9 cellular contexts compared by ENCODE assay signal in the genomic region with DNA sequence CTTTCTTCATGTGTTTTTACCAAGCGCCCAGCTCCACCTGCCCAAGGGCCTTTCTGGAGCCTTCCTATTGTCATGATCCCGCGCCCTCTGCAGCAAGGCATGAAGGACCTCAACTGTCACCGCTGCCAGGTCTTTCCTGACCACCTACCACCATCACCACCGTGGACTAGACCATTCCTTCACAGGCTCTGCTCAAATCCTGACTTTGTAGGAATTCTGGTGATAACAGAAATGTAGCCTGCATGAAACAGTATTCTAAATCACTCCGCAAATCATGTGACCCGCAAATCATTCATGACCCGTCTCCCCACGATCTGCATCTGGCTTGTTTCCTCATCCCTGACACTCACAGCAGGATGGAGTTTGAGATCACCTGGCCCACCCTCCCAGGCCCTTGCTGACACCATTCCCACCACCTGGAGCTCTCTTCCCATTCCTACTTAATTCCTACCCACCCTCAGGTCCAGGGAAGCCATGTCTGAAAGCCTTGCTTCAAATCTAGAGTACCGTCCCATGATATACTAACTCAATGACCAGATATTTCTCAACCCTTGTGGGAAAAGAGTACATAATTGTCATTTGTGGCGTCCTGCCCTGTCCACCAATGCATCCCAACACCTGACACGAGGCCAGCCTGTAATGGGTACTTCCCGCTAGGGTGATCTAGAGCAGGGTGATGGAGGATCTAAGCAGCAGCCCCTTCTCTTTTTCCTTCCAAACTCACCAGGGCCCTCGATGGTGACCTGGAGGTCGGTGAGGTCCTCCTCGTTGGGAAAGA. TPM values are rescaled to one million over a fixed set of nuclear protein-coding genes. Genes with fewer than 3 reads are reported as not detected.
DNase-seq lines count a peak whose midpoint lies in the region; ATAC-seq, FAIRE-seq and TF ChIP-seq lines count a peak whose summit lies in the region.
"Had no signal": no experiment of that assay in that cellular context is flagged by ENCODE, and none has a peak within 500 bp of the region (broad histone marks: within the 10 kb centered on the region; RNA-seq: fewer than 3 reads in every experiment).

No MANE protein-coding gene starts in this region.

- no peak for FAIRE-seq in HepG2 (lab: Jason Lieb, UNC)

- in situ Hi-C loops in HepG2 (cut with HindIII; ENCODE audit: extremely low pct_ligation_motif_present, low pct_unique_long_range_greater_than_20kb) = loop anchor here (5.0 kb wide), 1 partner anchor 259 kb away; a partner anchor contains a TSS
- in situ Hi-C loops in astrocyte of the cerebellum (cut with HindIII; ENCODE audit: low sequenced_read_pairs) = no loop called here

- TF ChIP-seq RAD21 in HepG2 (CRISPR knock-in tag; IDR thresholded peaks at IDR 0.05) = no peak

- DNase-seq in HepG2 (ENCODE audit: low spot score) = no peak
- no peak for DNase-seq in right lobe of liver
- DNase-seq in astrocyte of the cerebellum (ENCODE audit: low read depth) = no peak
- DNase-seq in NK-92 (lab: John Stamatoyannopoulos, UW; ENCODE audit: unreplicated experiment) = no peak
- no peak for DNase-seq in stimulated activated naive CD4-positive, alpha-beta T cell (lab: John Stamatoyannopoulos, UW)
- DNase-seq in NCI-H2227 (lab: John Stamatoyannopoulos, UW; ENCODE audit: unreplicated experiment) = no peak

- BruUV-seq in HepG2 (replicated peaks; lab: Mats Ljungman, UMichigan) = TSS peak; percentile 68

- H3K27me3 ChIP-seq in HepG2 (ENCODE audit: control insufficient read depth in 1 of 2, insufficient read depth in 2 of 2, low read length in 2 of 2) (peaks cover 0 to 5% of the 10 kb centered on the region in 2 experiments; a peak in 1 of 5 replicates), right lobe of liver (no peaks in the 10 kb centered on the region)

- CTCF ChIA-PET in HepG2 (lab: Yijun Ruan, JAX; ENCODE audit: low intra/inter-chr PET ratio, low total read pairs) = no interaction called here

- peaks cover 16% of the 10 kb centered on the region for H3K79me2 ChIP-seq in HepG2 (ENCODE audit: insufficient read depth, low read length)

- H3K4me3 ChIP-seq in HepG2 (replicated peaks in 1 of 3; ENCODE audit: insufficient read depth in 1 of 3, low read depth in 2 of 3, low read length in 3 of 3) (peak overlapping the region; percentile 82 to 88 (median 83); a peak in 5 of 6 replicates), right lobe of liver (no peak overlapping the region), astrocyte of the cerebellum (ENCODE audit: low read depth, low read length) (peak overlapping the region; percentile 81), mesodermal cell (ENCODE audit: extremely low read depth, insufficient read depth, low read length, poor library complexity, severe bottlenecking) (peak overlapping the region; percentile 90)

- H3K9me3 ChIP-seq in HepG2 (ENCODE audit: low read length) (no peaks in the 10 kb centered on the region), right lobe of liver (no peaks in the 10 kb centered on the region), mesodermal cell (ENCODE audit: control insufficient read depth, low read length) (peaks cover 21% of the 10 kb centered on the region)

- H3K4me1 ChIP-seq in HepG2 (ENCODE audit: insufficient read depth, low read length) = peaks cover 26% of the 10 kb centered on the region
- peaks cover 0 to 2% (median 0%) of the 10 kb centered on the region in 4 donors for H3K4me1 ChIP-seq in right lobe of liver
- H3K4me1 ChIP-seq in mesodermal cell (ENCODE audit: control insufficient read depth, insufficient read depth, low read length, poor library complexity, severe bottlenecking) = peaks cover 12% of the 10 kb centered on the region

- H3K36me3 ChIP-seq in HepG2 (replicated peaks in 1 of 2; ENCODE audit: control insufficient read depth in 1 of 2, insufficient read depth in 2 of 2, low read length in 2 of 2) (peaks cover 9 to 23% of the 10 kb centered on the region in 2 experiments; a peak in 4 of 5 replicates), right lobe of liver (peaks cover 0 to 17% (median 3%) of the 10 kb centered on the region in 4 donors), mesodermal cell (ENCODE audit: control insufficient read depth, insufficient read depth, low read length) (peaks cover 53% of the 10 kb centered on the region)

- TF ChIP-seq EP300 in HepG2 (IDR thresholded peaks at IDR 0.05; ENCODE audit: low read depth in 2 of 2, low read length in 2 of 2) (no peak), HepG2 (CRISPR knock-in tag; IDR thresholded peaks at IDR 0.05; ENCODE audit: borderline replicate concordance) (no peak)

- TF ChIP-seq POLR2A in HepG2 (IDR thresholded peaks at IDR 0.05; ENCODE audit: insufficient read depth in 1 of 2, low read depth in 2 of 2, low read length in 2 of 2) (no peak), right lobe of liver (IDR thresholded peaks at IDR 0.05) (no peak)

- peak overlapping the region; percentile 57 for H3K4me2 ChIP-seq in HepG2 (ENCODE audit: low read depth, low read length)

- peak overlapping the region; percentile 86; the same call in 1 of the 2 replicates for H3K9ac ChIP-seq in HepG2 (ENCODE audit: insufficient read depth, low read depth, low read length)

- no peak overlapping the region for H2AFZ ChIP-seq in HepG2 (ENCODE audit: low read length)

- intact Hi-C loops in HepG2 (cut with micrococcal nuclease; ENCODE audit: unreplicated experiment) (no loop called here), right lobe of liver (cut with DNase I) (loop anchor here in 1 of 2 donors (10.0 kb wide), 1 partner anchor 101 kb away; no protein-coding TSS in a partner anchor)

- H3K27ac ChIP-seq in HepG2 (ENCODE audit: extremely low read length, insufficient read depth, low read length) (no peak overlapping the region), right lobe of liver (no peak overlapping the region), mesodermal cell (ENCODE audit: low read depth, low read length, severe bottlenecking) (no peak overlapping the region)

- POLR2A ChIA-PET in HepG2 (lab: Yijun Ruan, JAX) = interaction anchor here (1.5 to 2.9 kb wide), 5 partner anchors 16 to 126 kb away, joined by 6 to 62 read pairs (median 11); a partner anchor contains a TSS

- TF ChIP-seq CTCF in HepG2 (CRISPR knock-in tag; IDR thresholded peaks at IDR 0.05) = no peak
- no peak for TF ChIP-seq CTCF in right lobe of liver (IDR thresholded peaks at IDR 0.05)
- TF ChIP-seq CTCF in astrocyte of the cerebellum (IDR thresholded peaks at IDR 0.05; ENCODE audit: low read depth, low read length, missing control alignments) = no peak

- 85% methylated on average over 15 of the region's 16 CpGs for WGBS in HepG2 (ENCODE audit: low lambda C conversion rate)
- 74% methylated on average over 14 of the region's 16 CpGs for WGBS in right lobe of liver (ENCODE audit: insufficient coverage, low coverage, low lambda C conversion rate, missing lambda C conversion rate)
- 76 to 92% methylated on average over 7 to 10 of the region's 16 CpGs for WGBS in mesodermal cell (ENCODE audit: insufficient coverage in 2 of 2), 2 experiments

- no peaks in the 10 kb centered on the region for H4K20me1 ChIP-seq in HepG2 (ENCODE audit: insufficient read depth, low read length)

- no peak for ATAC-seq in HepG2
- no peak for ATAC-seq in right lobe of liver
- no peak for ATAC-seq in HG03457 (IDR thresholded peaks at IDR 0.05; ENCODE audit: unreplicated experiment)

RNA-seq across cellular contexts. Expression of a gene that starts 1.3 kb away (rescaled TPM):
- total RNA-seq in HepG2 (2016; rRNA removed; fragmentation: Illumina TruSeq; extraction: Trizol) = 29.5 and 39.3 TPM in 2 replicates
- total RNA-seq in HepG2 (2016; cell fraction: cytosol; rRNA removed; fragmentation: Illumina TruSeq; extraction: Trizol; ENCODE audit: low read depth) = 24.2 and 26.4 TPM in 2 replicates
- 27.5 and 32.8 TPM in 2 replicates for total RNA-seq in HepG2 (2016; cell fraction: insoluble cytoplasmic fraction; rRNA removed; fragmentation: Illumina TruSeq; extraction: Trizol)
- total RNA-seq in HepG2 (2016; cell fraction: membrane; rRNA removed; fragmentation: Illumina TruSeq; extraction: Trizol) = 46.3 and 52.3 TPM in 2 replicates
- total RNA-seq in HepG2 (2016; cell fraction: nucleus; rRNA removed; fragmentation: Illumina TruSeq; extraction: Trizol) = 8.8 and 13.3 TPM in 2 replicates
- 26.6 and 32.2 TPM in 2 replicates for polyA plus RNA-seq in HepG2 (2011; rRNA removed)
- 13.5 and 25.5 TPM in 2 replicates for polyA plus RNA-seq in HepG2 (2011; cell fraction: cytosol; rRNA removed)
- 11.7 and 17.0 TPM in 2 replicates for polyA plus RNA-seq in HepG2 (2011; cell fraction: nucleus; rRNA removed)
- 13.3 and 15.9 TPM in 2 replicates for polyA plus RNA-seq in HepG2 (2012)
- polyA plus RNA-seq in HepG2 (2016; cell fraction: cytosol; fragmentation: Illumina TruSeq; extraction: Trizol; ENCODE audit: low read depth) = 40.7 and 47.0 TPM in 2 replicates
- 40.6 and 48.2 TPM in 2 replicates for polyA plus RNA-seq in HepG2 (2016; cell fraction: insoluble cytoplasmic fraction; fragmentation: Illumina TruSeq; extraction: Trizol; ENCODE audit: low read depth)
- 58.0 and 64.6 TPM in 2 replicates for polyA plus RNA-seq in HepG2 (2016; cell fraction: membrane; fragmentation: Illumina TruSeq; extraction: Trizol; ENCODE audit: low read depth)
- polyA plus RNA-seq in HepG2 (2016; cell fraction: nucleus; fragmentation: Illumina TruSeq; extraction: Trizol; ENCODE audit: insufficient read depth, low read depth) = 28.6 and 29.6 TPM in 2 replicates
- 27.9 and 372 TPM in 2 replicates for polyA minus RNA-seq in HepG2 (2011; rRNA and poly(A)+ RNA removed; ENCODE audit: low replicate concordance)
- 21.6 and 27.8 TPM in 2 replicates for polyA minus RNA-seq in HepG2 (2011; cell fraction: cytosol; rRNA and poly(A)+ RNA removed)
- 11.3 and 12.2 TPM in 2 replicates for polyA minus RNA-seq in HepG2 (2011; cell fraction: nucleus; rRNA and poly(A)+ RNA removed)
- 10 to 100 TPM in 3 of 6 experiments, 1 to 10 TPM in 3; 4.3 to 16.4 (median 9.1) TPM for total RNA-seq in right lobe of liver
- polyA plus RNA-seq in mesodermal cell (2013, experiment 1 of 2) = 208 TPM
- 207 TPM for polyA plus RNA-seq in mesodermal cell (2013, experiment 2 of 2)

RNA-seq across cellular contexts. Expression of a gene that starts 20.5 kb away (rescaled TPM):
- total RNA-seq in HepG2 (2016; rRNA removed; fragmentation: Illumina TruSeq; extraction: Trizol) (105 and 149 TPM in 2 replicates), right lobe of liver (100 to 1,000 TPM; 305 to 530 (median 455) TPM)
- 153 and 170 TPM in 2 replicates for total RNA-seq in HepG2 (2016; cell fraction: cytosol; rRNA removed; fragmentation: Illumina TruSeq; extraction: Trizol; ENCODE audit: low read depth)
- 106 and 135 TPM in 2 replicates for total RNA-seq in HepG2 (2016; cell fraction: insoluble cytoplasmic fraction; rRNA removed; fragmentation: Illumina TruSeq; extraction: Trizol)
- 327 and 344 TPM in 2 replicates for total RNA-seq in HepG2 (2016; cell fraction: membrane; rRNA removed; fragmentation: Illumina TruSeq; extraction: Trizol)
- 60.8 and 85.5 TPM in 2 replicates for total RNA-seq in HepG2 (2016; cell fraction: nucleus; rRNA removed; fragmentation: Illumina TruSeq; extraction: Trizol)
- polyA plus RNA-seq in HepG2 (2011; rRNA removed) = 420 and 501 TPM in 2 replicates
- 1,012 and 1,230 TPM in 2 replicates for polyA plus RNA-seq in HepG2 (2011; cell fraction: cytosol; rRNA removed)
- polyA plus RNA-seq in HepG2 (2011; cell fraction: nucleus; rRNA removed) = 415 and 421 TPM in 2 replicates
- polyA plus RNA-seq in HepG2 (2012) = 1,382 and 1,551 TPM in 2 replicates
- 3,340 and 3,836 TPM in 2 replicates for polyA plus RNA-seq in HepG2 (2016; cell fraction: cytosol; fragmentation: Illumina TruSeq; extraction: Trizol; ENCODE audit: low read depth)
- polyA plus RNA-seq in HepG2 (2016; cell fraction: insoluble cytoplasmic fraction; fragmentation: Illumina TruSeq; extraction: Trizol; ENCODE audit: low read depth) = 1,089 and 1,394 TPM in 2 replicates
- polyA plus RNA-seq in HepG2 (2016; cell fraction: membrane; fragmentation: Illumina TruSeq; extraction: Trizol; ENCODE audit: low read depth) = 4,357 and 4,654 TPM in 2 replicates
- 818 and 840 TPM in 2 replicates for polyA plus RNA-seq in HepG2 (2016; cell fraction: nucleus; fragmentation: Illumina TruSeq; extraction: Trizol; ENCODE audit: insufficient read depth, low read depth)
- 599 and 837 TPM in 2 replicates for polyA minus RNA-seq in HepG2 (2011; rRNA and poly(A)+ RNA removed; ENCODE audit: low replicate concordance)
- polyA minus RNA-seq in HepG2 (2011; cell fraction: cytosol; rRNA and poly(A)+ RNA removed) = 814 and 829 TPM in 2 replicates
- 93.3 and 130 TPM in 2 replicates for polyA minus RNA-seq in HepG2 (2011; cell fraction: nucleus; rRNA and poly(A)+ RNA removed)
- 2,245 TPM for polyA plus RNA-seq in mesodermal cell (2013, experiment 1 of 2)
- polyA plus RNA-seq in mesodermal cell (2013, experiment 2 of 2) = 1,934 TPM

RNA-seq across cellular contexts. Expression of a gene that starts 22.2 kb away (rescaled TPM):
- total RNA-seq in HepG2 (2016; rRNA removed; fragmentation: Illumina TruSeq; extraction: Trizol) = not detected in 2 replicates
- total RNA-seq in HepG2 (2016; cell fraction: cytosol; rRNA removed; fragmentation: Illumina TruSeq; extraction: Trizol; ENCODE audit: low read depth) = not detected in 2 replicates
- total RNA-seq in HepG2 (2016; cell fraction: insoluble cytoplasmic fraction; rRNA removed; fragmentation: Illumina TruSeq; extraction: Trizol) = not detected in 2 replicates
- total RNA-seq in HepG2 (2016; cell fraction: membrane; rRNA removed; fragmentation: Illumina TruSeq; extraction: Trizol) = 0.25 TPM in 1 of 2 replicates, not detected in the other
- total RNA-seq in HepG2 (2016; cell fraction: nucleus; rRNA removed; fragmentation: Illumina TruSeq; extraction: Trizol) = not detected in 2 replicates
- not detected in 2 replicates for polyA plus RNA-seq in HepG2 (2011; rRNA removed)
- polyA plus RNA-seq in HepG2 (2011; cell fraction: cytosol; rRNA removed) = 0.05 and 0.08 TPM in 2 replicates
- polyA plus RNA-seq in HepG2 (2011; cell fraction: nucleus; rRNA removed) = 0.23 TPM in 1 of 2 replicates, not detected in the other
- polyA plus RNA-seq in HepG2 (2012) = 0.16 TPM in 1 of 2 replicates, not detected in the other
- not detected in 2 replicates for polyA plus RNA-seq in HepG2 (2016; cell fraction: cytosol; fragmentation: Illumina TruSeq; extraction: Trizol; ENCODE audit: low read depth)
- polyA plus RNA-seq in HepG2 (2016; cell fraction: insoluble cytoplasmic fraction; fragmentation: Illumina TruSeq; extraction: Trizol; ENCODE audit: low read depth) = not detected in 2 replicates
- polyA plus RNA-seq in HepG2 (2016; cell fraction: membrane; fragmentation: Illumina TruSeq; extraction: Trizol; ENCODE audit: low read depth) = not detected in 2 replicates
- polyA plus RNA-seq in HepG2 (2016; cell fraction: nucleus; fragmentation: Illumina TruSeq; extraction: Trizol; ENCODE audit: insufficient read depth, low read depth) = not detected in 2 replicates
- 0.14 and 1.4 TPM in 2 replicates for polyA minus RNA-seq in HepG2 (2011; rRNA and poly(A)+ RNA removed; ENCODE audit: low replicate concordance)
- 1.1 TPM in 1 of 2 replicates, not detected in the other for polyA minus RNA-seq in HepG2 (2011; cell fraction: cytosol; rRNA and poly(A)+ RNA removed)
- polyA minus RNA-seq in HepG2 (2011; cell fraction: nucleus; rRNA and poly(A)+ RNA removed) = not detected in 2 replicates
- total RNA-seq in right lobe of liver = 10 to 100 TPM; 10.8 to 19.7 (median 14.8) TPM
- not detected for polyA plus RNA-seq in mesodermal cell (2013, experiment 1 of 2)
- polyA plus RNA-seq in mesodermal cell (2013, experiment 2 of 2) = not detected

RNA-seq across cellular contexts. Expression of a gene that starts 29.7 kb away (rescaled TPM):
- total RNA-seq in HepG2 (2016; rRNA removed; fragmentation: Illumina TruSeq; extraction: Trizol) (0.35 TPM in 1 of 2 replicates, not detected in the other), right lobe of liver (not detected)
- 0.81 TPM in 1 of 2 replicates, not detected in the other for total RNA-seq in HepG2 (2016; cell fraction: cytosol; rRNA removed; fragmentation: Illumina TruSeq; extraction: Trizol; ENCODE audit: low read depth)
- 0.37 and 0.43 TPM in 2 replicates for total RNA-seq in HepG2 (2016; cell fraction: insoluble cytoplasmic fraction; rRNA removed; fragmentation: Illumina TruSeq; extraction: Trizol)
- 0.59 and 0.72 TPM in 2 replicates for total RNA-seq in HepG2 (2016; cell fraction: membrane; rRNA removed; fragmentation: Illumina TruSeq; extraction: Trizol)
- not detected in 2 replicates for total RNA-seq in HepG2 (2016; cell fraction: nucleus; rRNA removed; fragmentation: Illumina TruSeq; extraction: Trizol)
- 0.83 and 1.6 TPM in 2 replicates for polyA plus RNA-seq in HepG2 (2011; rRNA removed)
- polyA plus RNA-seq in HepG2 (2011; cell fraction: cytosol; rRNA removed) = 1.1 and 1.9 TPM in 2 replicates
- polyA plus RNA-seq in HepG2 (2011; cell fraction: nucleus; rRNA removed) = 3.0 and 3.8 TPM in 2 replicates
- 1.3 and 1.4 TPM in 2 replicates for polyA plus RNA-seq in HepG2 (2012)
- 0.54 and 1.0 TPM in 2 replicates for polyA plus RNA-seq in HepG2 (2016; cell fraction: cytosol; fragmentation: Illumina TruSeq; extraction: Trizol; ENCODE audit: low read depth)
- polyA plus RNA-seq in HepG2 (2016; cell fraction: insoluble cytoplasmic fraction; fragmentation: Illumina TruSeq; extraction: Trizol; ENCODE audit: low read depth) = 0.67 and 0.95 TPM in 2 replicates
- polyA plus RNA-seq in HepG2 (2016; cell fraction: membrane; fragmentation: Illumina TruSeq; extraction: Trizol; ENCODE audit: low read depth) = not detected in 2 replicates
- polyA plus RNA-seq in HepG2 (2016; cell fraction: nucleus; fragmentation: Illumina TruSeq; extraction: Trizol; ENCODE audit: insufficient read depth, low read depth) = 1.3 TPM in 1 of 2 replicates, not detected in the other
- polyA minus RNA-seq in HepG2 (2011; rRNA and poly(A)+ RNA removed; ENCODE audit: low replicate concordance) = 0.30 TPM in 1 of 2 replicates, not detected in the other
- not detected in 2 replicates for polyA minus RNA-seq in HepG2 (2011; cell fraction: cytosol; rRNA and poly(A)+ RNA removed)
- polyA minus RNA-seq in HepG2 (2011; cell fraction: nucleus; rRNA and poly(A)+ RNA removed) = not detected in 2 replicates
- 1.8 TPM for polyA plus RNA-seq in mesodermal cell (2013, experiment 1 of 2)
- 3.9 TPM for polyA plus RNA-seq in mesodermal cell (2013, experiment 2 of 2)
- total RNA-seq: pulmonary artery endothelial cell had no signal

RNA-seq across cellular contexts. Expression of a gene that starts 36.0 kb away (rescaled TPM):
- total RNA-seq in HepG2 (2016; rRNA removed; fragmentation: Illumina TruSeq; extraction: Trizol) = 2.9 and 3.0 TPM in 2 replicates
- total RNA-seq in HepG2 (2016; cell fraction: cytosol; rRNA removed; fragmentation: Illumina TruSeq; extraction: Trizol; ENCODE audit: low read depth) = 3.4 and 3.8 TPM in 2 replicates
- 1.8 and 3.5 TPM in 2 replicates for total RNA-seq in HepG2 (2016; cell fraction: insoluble cytoplasmic fraction; rRNA removed; fragmentation: Illumina TruSeq; extraction: Trizol)
- 6.4 and 6.5 TPM in 2 replicates for total RNA-seq in HepG2 (2016; cell fraction: membrane; rRNA removed; fragmentation: Illumina TruSeq; extraction: Trizol)
- total RNA-seq in HepG2 (2016; cell fraction: nucleus; rRNA removed; fragmentation: Illumina TruSeq; extraction: Trizol) = 1.9 and 2.4 TPM in 2 replicates
- polyA plus RNA-seq in HepG2 (2011; rRNA removed) = 2.5 and 4.5 TPM in 2 replicates
- polyA plus RNA-seq in HepG2 (2011; cell fraction: cytosol; rRNA removed) = 2.8 and 3.0 TPM in 2 replicates
- polyA plus RNA-seq in HepG2 (2011; cell fraction: nucleus; rRNA removed) = 5.1 and 7.0 TPM in 2 replicates
- 0.95 and 4.9 TPM in 2 replicates for polyA plus RNA-seq in HepG2 (2012)
- polyA plus RNA-seq in HepG2 (2016; cell fraction: cytosol; fragmentation: Illumina TruSeq; extraction: Trizol; ENCODE audit: low read depth) = 3.0 and 3.3 TPM in 2 replicates
- polyA plus RNA-seq in HepG2 (2016; cell fraction: insoluble cytoplasmic fraction; fragmentation: Illumina TruSeq; extraction: Trizol; ENCODE audit: low read depth) = 2.0 and 2.8 TPM in 2 replicates
- 3.5 and 3.7 TPM in 2 replicates for polyA plus RNA-seq in HepG2 (2016; cell fraction: membrane; fragmentation: Illumina TruSeq; extraction: Trizol; ENCODE audit: low read depth)
- polyA plus RNA-seq in HepG2 (2016; cell fraction: nucleus; fragmentation: Illumina TruSeq; extraction: Trizol; ENCODE audit: insufficient read depth, low read depth) = 3.7 and 4.1 TPM in 2 replicates
- 0.89 and 2.4 TPM in 2 replicates for polyA minus RNA-seq in HepG2 (2011; rRNA and poly(A)+ RNA removed; ENCODE audit: low replicate concordance)
- 2.2 and 2.6 TPM in 2 replicates for polyA minus RNA-seq in HepG2 (2011; cell fraction: cytosol; rRNA and poly(A)+ RNA removed)
- polyA minus RNA-seq in HepG2 (2011; cell fraction: nucleus; rRNA and poly(A)+ RNA removed) = 0.62 and 0.77 TPM in 2 replicates
- not detected for total RNA-seq in right lobe of liver
- polyA plus RNA-seq in mesodermal cell (2013, experiment 1 of 2) = 33.4 TPM
- polyA plus RNA-seq in mesodermal cell (2013, experiment 2 of 2) = 27.1 TPM

Comparison
In these comparisons a context has a peak if more than half of its experiments do, and no peak if none do; other contexts are left out.
1. H3K4me3 ChIP-seq: peak in HepG2 (3 of 3), astrocyte of the cerebellum (single experiment) and mesodermal cell (single experiment); none in right lobe of liver (0 of 3).
2. RNA of a gene that starts 22.2 kb away (total RNA-seq): 10.8 to 19.7 TPM in right lobe of liver; 0.25 TPM in HepG2; every median in the first group is over 4 times any median in the second.